18 cellular contexts compared by ENCODE assay signal in genomic region chr13:99677388-99677951, GRCh38.
DNase-seq lines count a peak whose midpoint lies in the region; ATAC-seq, FAIRE-seq and TF ChIP-seq lines count a peak whose summit lies in the region.
"Had no signal": no experiment of that assay in that cellular context is flagged by ENCODE, and none has a peak within 500 bp of the region (broad histone marks: within the 10 kb centered on the region; RNA-seq: fewer than 3 reads in every experiment).

No MANE protein-coding gene starts in this region.

- ATAC-seq in left colon (peak; percentile 44), HG02642 (IDR thresholded peaks at IDR 0.05; ENCODE audit: poor library complexity, unreplicated experiment) (no peak)
- ATAC-seq: esophagus mucosa, HepG2, left cardiac atrium had no signal

- intact Hi-C loops in left colon (cut with DNase I, micrococcal nuclease): no loop called here

- no peak for TF ChIP-seq CTCF in RWPE1 (conservative IDR thresholded peaks at IDR 0.05; ENCODE audit: low read depth)

- in situ Hi-C loops in SK-MEL-5 (cut with HindIII; ENCODE audit: low pct_unique_long_range_greater_than_20kb, low sequenced_read_pairs): no loop called here

- peak; percentile 28 for DNase-seq in NCI-H1436 (lab: John Stamatoyannopoulos, UW)
- DNase-seq in SK-MEL-5 (ENCODE audit: low read depth, low spot score): peak; percentile 58
- no peak for DNase-seq in left colon
- no peak for DNase-seq in stimulated activated CD4-positive, alpha-beta T cell treated with anti-CD3 and anti-CD28 coated beads, Interleukin-1b, Interleukin-23, amount 100 ng/mL, for 48 hours
- no peak for DNase-seq in RWPE1 (ENCODE audit: low spot score)
- DNase-seq in NOMO-1 treated with dmso at 0.1 percent for 144 hours (lab: John Stamatoyannopoulos, UW; ENCODE audit: unreplicated experiment): no peak
- DNase-seq: activated CD4-positive, CD25-positive, alpha-beta regulatory T cell treated with anti-CD3 and anti-CD28 coated beads, Interleukin-2, amount 50 U/mL, for 72 hours; activated naive CD4-positive, alpha-beta T cell treated with Interleukin-2 at 50 U/mL for 16 hours; left cardiac atrium; MV-4-11; NK-92 treated with Interleukin-12 subunit alpha and Interleukin-12 subunit beta, amount 100 ng/mL, for 24 hours; ovary; thyroid gland had no signal

- FAIRE-seq in G401.6 (lab: Jason Lieb, UNC): peak; percentile 53
- FAIRE-seq: H1, HepG2 had no signal

- POLR2A ChIA-PET in RWPE1 (lab: Yijun Ruan, JAX; ENCODE audit: low non-redundant PET): no interaction called here

- H3K27ac ChIP-seq in RWPE1: no peak overlapping the region
- H3K27ac ChIP-seq: ovary, thyroid gland had no signal

- CTCF ChIA-PET in RWPE1 (lab: Yijun Ruan, JAX): interaction anchor here (0.5 to 0.7 kb wide), 4 partner anchors 12 to 865 kb away, joined by 3 to 8 read pairs (median 4); no protein-coding TSS in a partner anchor

Comparison
In these comparisons a context has a peak if more than half of its experiments do, and no peak if none do; other contexts are left out.
1. DNase-seq: peak in NCI-H1436 (single experiment) and SK-MEL-5 (single experiment); none in left colon (0 of 2), stimulated activated CD4-positive, alpha-beta T cell treated with anti-CD3 and anti-CD28 coated beads, Interleukin-1b, Interleukin-23, amount 100 ng/mL, for 48 hours (single experiment), RWPE1 (single experiment) and NOMO-1 treated with dmso at 0.1 percent for 144 hours (single experiment).